Comparison of ENCODE assay signal across 8 cellular contexts in genomic region chr22:42994917-42995562, GRCh38. TPM values are rescaled to one million over a fixed set of nuclear protein-coding genes. Genes with fewer than 3 reads are reported as not detected.
A peak's percentile ranks its signal among the peaks of the same experiment; 100 is the strongest.
DNase-seq lines count a peak whose midpoint lies in the region; ATAC-seq and TF ChIP-seq lines count a peak whose summit lies in the region.

No MANE protein-coding gene starts in this region.

- peaks cover 10% of the 10 kb centered on the region for H4K20me1 ChIP-seq in osteoblast (ENCODE audit: insufficient read depth, low read length)

- H3K4me1 ChIP-seq in osteoblast (ENCODE audit: insufficient read depth, low read length) = peaks cover 71% of the 10 kb centered on the region

- peak; percentile 58 for ATAC-seq in GM18498 (IDR thresholded peaks at IDR 0.05; ENCODE audit: unreplicated experiment)
- ATAC-seq in GM21529 (IDR thresholded peaks at IDR 0.05; ENCODE audit: unreplicated experiment) = no peak
- ATAC-seq in GM19452 (IDR thresholded peaks at IDR 0.05; ENCODE audit: unreplicated experiment) = no peak

- H2AFZ ChIP-seq in osteoblast (ENCODE audit: low read length) = no peak overlapping the region

- peak overlapping the region; percentile 82 for H3K4me2 ChIP-seq in osteoblast (ENCODE audit: insufficient read depth, low read length)

- H3K4me3 ChIP-seq in fibroblast of the aortic adventitia (ENCODE audit: low read depth, low read length) (peak overlapping the region; percentile 60), osteoblast (ENCODE audit: insufficient read depth, low read length) (peak overlapping the region; percentile 63)

- peak overlapping the region; percentile 85 for H3K27ac ChIP-seq in osteoblast (ENCODE audit: low read depth, low read length)

- no peaks in the 10 kb centered on the region for H3K27me3 ChIP-seq in osteoblast (ENCODE audit: insufficient read depth, low read length)

- no peaks in the 10 kb centered on the region for H3K36me3 ChIP-seq in osteoblast (ENCODE audit: insufficient read depth, low read length)

- H3K79me2 ChIP-seq in osteoblast (ENCODE audit: insufficient read depth, low read length) = peaks cover 86% of the 10 kb centered on the region

- DNase-seq in SIG-M5 treated with dmso at 0.1 percent for 504 hours (lab: John Stamatoyannopoulos, UW; ENCODE audit: unreplicated experiment) = peak; percentile 97
- DNase-seq in fibroblast of the aortic adventitia (ENCODE audit: low read depth) = peak; percentile 96
- peak; percentile 95 for DNase-seq in osteoblast (ENCODE audit: insufficient read length, low spot score, missing footprints)
- DNase-seq in SW 1271 (lab: John Stamatoyannopoulos, UW) = no peak
- no peak for DNase-seq in NCI-H2107 (lab: John Stamatoyannopoulos, UW)

- no peaks in the 10 kb centered on the region for H3K9me3 ChIP-seq in osteoblast (ENCODE audit: low read depth, low read length)

- TF ChIP-seq CTCF in fibroblast of the aortic adventitia (IDR thresholded peaks at IDR 0.05; ENCODE audit: insufficient read depth, low read length) (no peak), osteoblast (IDR thresholded peaks at IDR 0.05; ENCODE audit: extremely low read depth, low read depth, low read length) (no peak)

RNA-seq across cellular contexts. Expression of gene PACSIN2, which starts 19.9 kb away (rescaled TPM):
- 35.2 and 48.3 TPM in 2 replicates for total RNA-seq in fibroblast of the aortic adventitia (ENCODE audit: low replicate concordance)
- 33.0 and 38.0 TPM in 2 replicates for total RNA-seq in osteoblast

Comparison
In these comparisons a context has a peak if more than half of its experiments do, and no peak if none do; other contexts are left out.
1. DNase-seq: peak in SIG-M5 treated with dmso at 0.1 percent for 504 hours (single experiment), fibroblast of the aortic adventitia (single experiment) and osteoblast (single experiment); none in SW 1271 (0 of 2) and NCI-H2107 (single experiment).